In the genomic region with DNA sequence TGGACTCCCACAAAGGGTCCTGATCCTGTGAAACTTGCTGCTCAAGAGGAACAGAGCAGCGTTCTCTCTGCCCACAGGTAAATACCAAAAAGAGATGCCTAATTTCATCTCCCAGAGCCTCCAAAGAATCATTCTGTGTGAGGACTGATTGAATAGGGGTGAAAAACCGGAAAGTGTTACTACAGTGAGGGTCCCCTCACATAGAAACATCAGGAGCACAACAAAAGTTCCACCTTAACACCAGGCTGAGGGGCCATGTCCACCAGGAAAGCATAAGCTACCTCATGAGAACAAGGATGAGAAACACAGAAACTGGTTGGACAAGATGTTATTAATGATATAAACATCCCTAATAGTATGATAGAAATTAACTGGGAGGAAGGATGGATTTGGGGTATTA, we compare ENCODE assay signal across 2 cellular contexts.
A peak's percentile ranks its signal among the peaks of the same experiment; 100 is the strongest.
TF ChIP-seq lines count a peak whose summit lies in the region.

No MANE protein-coding gene starts in this region.

TF ChIP-seq in HEK293, 187 proteins besides CTCF, POLR2A, EP300 and RAD21 (continued from another document):
- TF ChIP-seq, protein P1, sequence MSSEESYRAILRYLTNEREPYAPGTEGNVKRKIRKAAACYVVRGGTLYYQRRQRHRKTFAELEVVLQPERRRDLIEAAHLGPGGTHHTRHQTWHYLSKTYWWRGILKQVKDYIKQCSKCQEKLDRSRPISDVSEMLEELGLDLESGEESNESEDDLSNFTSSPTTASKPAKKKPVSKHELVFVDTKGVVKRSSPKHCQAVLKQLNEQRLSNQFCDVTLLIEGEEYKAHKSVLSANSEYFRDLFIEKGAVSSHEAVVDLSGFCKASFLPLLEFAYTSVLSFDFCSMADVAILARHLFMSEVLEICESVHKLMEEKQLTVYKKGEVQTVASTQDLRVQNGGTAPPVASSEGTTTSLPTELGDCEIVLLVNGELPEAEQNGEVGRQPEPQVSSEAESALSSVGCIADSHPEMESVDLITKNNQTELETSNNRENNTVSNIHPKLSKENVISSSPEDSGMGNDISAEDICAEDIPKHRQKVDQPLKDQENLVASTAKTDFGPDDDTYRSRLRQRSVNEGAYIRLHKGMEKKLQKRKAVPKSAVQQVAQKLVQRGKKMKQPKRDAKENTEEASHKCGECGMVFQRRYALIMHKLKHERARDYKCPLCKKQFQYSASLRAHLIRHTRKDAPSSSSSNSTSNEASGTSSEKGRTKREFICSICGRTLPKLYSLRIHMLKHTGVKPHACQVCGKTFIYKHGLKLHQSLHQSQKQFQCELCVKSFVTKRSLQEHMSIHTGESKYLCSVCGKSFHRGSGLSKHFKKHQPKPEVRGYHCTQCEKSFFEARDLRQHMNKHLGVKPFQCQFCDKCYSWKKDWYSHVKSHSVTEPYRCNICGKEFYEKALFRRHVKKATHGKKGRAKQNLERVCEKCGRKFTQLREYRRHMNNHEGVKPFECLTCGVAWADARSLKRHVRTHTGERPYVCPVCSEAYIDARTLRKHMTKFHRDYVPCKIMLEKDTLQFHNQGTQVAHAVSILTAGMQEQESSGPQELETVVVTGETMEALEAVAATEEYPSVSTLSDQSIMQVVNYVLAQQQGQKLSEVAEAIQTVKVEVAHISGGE (tag by site-specific recombination; conservative IDR thresholded peaks at IDR 0.05; ENCODE audit: low read depth): peak; percentile 75
- TF ChIP-seq ZNF768 (tag by site-specific recombination; IDR thresholded peaks at IDR 0.05): no peak
- TF ChIP-seq, protein P2, sequence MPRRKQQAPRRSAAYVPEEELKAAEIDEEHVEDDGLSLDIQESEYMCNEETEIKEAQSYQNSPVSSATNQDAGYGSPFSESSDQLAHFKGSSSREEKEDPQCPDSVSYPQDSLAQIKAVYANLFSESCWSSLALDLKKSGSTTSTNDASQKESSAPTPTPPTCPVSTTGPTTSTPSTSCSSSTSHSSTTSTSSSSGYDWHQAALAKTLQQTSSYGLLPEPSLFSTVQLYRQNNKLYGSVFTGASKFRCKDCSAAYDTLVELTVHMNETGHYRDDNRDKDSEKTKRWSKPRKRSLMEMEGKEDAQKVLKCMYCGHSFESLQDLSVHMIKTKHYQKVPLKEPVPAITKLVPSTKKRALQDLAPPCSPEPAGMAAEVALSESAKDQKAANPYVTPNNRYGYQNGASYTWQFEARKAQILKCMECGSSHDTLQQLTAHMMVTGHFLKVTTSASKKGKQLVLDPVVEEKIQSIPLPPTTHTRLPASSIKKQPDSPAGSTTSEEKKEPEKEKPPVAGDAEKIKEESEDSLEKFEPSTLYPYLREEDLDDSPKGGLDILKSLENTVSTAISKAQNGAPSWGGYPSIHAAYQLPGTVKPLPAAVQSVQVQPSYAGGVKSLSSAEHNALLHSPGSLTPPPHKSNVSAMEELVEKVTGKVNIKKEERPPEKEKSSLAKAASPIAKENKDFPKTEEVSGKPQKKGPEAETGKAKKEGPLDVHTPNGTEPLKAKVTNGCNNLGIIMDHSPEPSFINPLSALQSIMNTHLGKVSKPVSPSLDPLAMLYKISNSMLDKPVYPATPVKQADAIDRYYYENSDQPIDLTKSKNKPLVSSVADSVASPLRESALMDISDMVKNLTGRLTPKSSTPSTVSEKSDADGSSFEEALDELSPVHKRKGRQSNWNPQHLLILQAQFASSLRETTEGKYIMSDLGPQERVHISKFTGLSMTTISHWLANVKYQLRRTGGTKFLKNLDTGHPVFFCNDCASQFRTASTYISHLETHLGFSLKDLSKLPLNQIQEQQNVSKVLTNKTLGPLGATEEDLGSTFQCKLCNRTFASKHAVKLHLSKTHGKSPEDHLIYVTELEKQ (tag by site-specific recombination; IDR thresholded peaks at IDR 0.05; ENCODE audit: borderline replicate concordance): no peak
- no peak for TF ChIP-seq ZNF202 (tag by site-specific recombination; IDR thresholded peaks at IDR 0.05; ENCODE audit: borderline replicate concordance)
- TF ChIP-seq MEIS1 (CRISPR knock-in tag; IDR thresholded peaks at IDR 0.05; ENCODE audit: borderline replicate concordance): no peak

TF ChIP-seq in GM12878, 131 proteins besides CTCF, POLR2A, EP300 and RAD21 (continued from another document):
- TF ChIP-seq FOS (IDR thresholded peaks at IDR 0.05; ENCODE audit: borderline replicate concordance, extremely low read depth, insufficient read length): no peak
